In genomic region chr6:15129872-15130271, GRCh38 we compare ENCODE assay signal across 15 cellular contexts.
DNase-seq lines count a peak whose midpoint lies in the region; TF ChIP-seq lines count a peak whose summit lies in the region.
"Had no signal": no experiment of that assay in that cellular context is flagged by ENCODE, and none has a peak within 500 bp of the region (broad histone marks: within the 10 kb centered on the region; RNA-seq: fewer than 3 reads in every experiment).

No MANE protein-coding gene starts in this region.

- H3K4me1 ChIP-seq in right atrium auricular region (no peaks in the 10 kb centered on the region), ascending aorta (no peaks in the 10 kb centered on the region)

- DNase-seq in CD1c-positive myeloid dendritic cell (ENCODE audit: extremely low spot score) = peak; percentile 26
- peak; percentile 47 for DNase-seq in H7
- peak; percentile 17 for DNase-seq in activated naive CD8-positive, alpha-beta T cell treated with anti-CD3 and anti-CD28 coated beads for 36 hours
- no peak for DNase-seq in nephron progenitor cell
- no peak for DNase-seq in right atrium auricular region (ENCODE audit: low spot score)
- no peak for DNase-seq in GM20000 (ENCODE audit: low spot score)
- no peak for DNase-seq in ascending aorta (ENCODE audit: low spot score in 2 of 2)
- DNase-seq: activated CD4-positive, CD25-positive, alpha-beta regulatory T cell treated with anti-CD3 and anti-CD28 coated beads, Interleukin-2, amount 50 U/mL, for 72 hours; DMS79; immature natural killer cell; NCI-H187 treated with DMSO at 0.1 percent for 48 hours had no signal

- H3K27ac ChIP-seq in right atrium auricular region (no peak overlapping the region), ascending aorta (no peak overlapping the region)
- H3K27ac ChIP-seq: C4-2B, RWPE1 had no signal

- H3K4me3 ChIP-seq in H7 (ENCODE audit: insufficient read depth, low read depth, low read length) (no peak overlapping the region), right atrium auricular region (no peak overlapping the region), ascending aorta (no peak overlapping the region)
- H3K4me3 ChIP-seq: skin epidermis had no signal

- H3K9me3 ChIP-seq in right atrium auricular region (no peaks in the 10 kb centered on the region), ascending aorta (no peaks in the 10 kb centered on the region)

- no peak for TF ChIP-seq CTCF in nephron progenitor cell (IDR thresholded peaks at IDR 0.05)
- no peak for TF ChIP-seq CTCF in right atrium auricular region (IDR thresholded peaks at IDR 0.05)
- no peak for TF ChIP-seq CTCF in GM20000 (IDR thresholded peaks at IDR 0.05; ENCODE audit: extremely low read depth, missing control alignments)
- TF ChIP-seq CTCF in ascending aorta (IDR thresholded peaks at IDR 0.05) = no peak

- H3K4me3 Mint-ChIP-seq in activated naive CD8-positive, alpha-beta T cell treated with anti-CD3 and anti-CD28 coated beads for 36 hours = peak overlapping the region; percentile 50
- H3K4me3 Mint-ChIP-seq in nephron progenitor cell = no peak overlapping the region
- H3K4me3 Mint-ChIP-seq: activated naive CD4-positive, alpha-beta T cell treated with anti-CD3 and anti-CD28 coated beads, Interleukin-2, amount 50 U/mL, for 24 hours; immature natural killer cell had no signal

- H3K27me3 ChIP-seq in H7 (ENCODE audit: control insufficient read depth, insufficient read depth, low read length) (no peaks in the 10 kb centered on the region), right atrium auricular region (no peaks in the 10 kb centered on the region), ascending aorta (no peaks in the 10 kb centered on the region)

- H3K36me3 Mint-ChIP-seq in activated naive CD8-positive, alpha-beta T cell treated with anti-CD3 and anti-CD28 coated beads for 36 hours = no peaks in the 10 kb centered on the region
- no peaks in the 10 kb centered on the region for H3K36me3 Mint-ChIP-seq in nephron progenitor cell (ENCODE audit: low read depth)
- H3K36me3 Mint-ChIP-seq: activated naive CD4-positive, alpha-beta T cell treated with anti-CD3 and anti-CD28 coated beads, Interleukin-2, amount 50 U/mL, for 24 hours; immature natural killer cell had no signal

- H3K27ac Mint-ChIP-seq in activated naive CD8-positive, alpha-beta T cell treated with anti-CD3 and anti-CD28 coated beads for 36 hours = peak overlapping the region; percentile 66
- H3K27ac Mint-ChIP-seq in nephron progenitor cell = peak overlapping the region; percentile 36
- H3K27ac Mint-ChIP-seq: activated naive CD4-positive, alpha-beta T cell treated with anti-CD3 and anti-CD28 coated beads, Interleukin-2, amount 50 U/mL, for 24 hours; immature natural killer cell had no signal

- intact Hi-C loops in ascending aorta (cut with DNase I) = no loop called here

- peaks cover 35% of the 10 kb centered on the region for H3K4me1 Mint-ChIP-seq in activated naive CD8-positive, alpha-beta T cell treated with anti-CD3 and anti-CD28 coated beads for 36 hours
- H3K4me1 Mint-ChIP-seq in nephron progenitor cell = peaks cover 29% of the 10 kb centered on the region
- H3K4me1 Mint-ChIP-seq: immature natural killer cell had no signal

- H3K36me3 ChIP-seq in H7 (replicated peaks; ENCODE audit: control insufficient read depth, insufficient read depth, low read length) (no peaks in the 10 kb centered on the region), right atrium auricular region (no peaks in the 10 kb centered on the region), ascending aorta (no peaks in the 10 kb centered on the region)

- no peaks in the 10 kb centered on the region for H3K9me3 Mint-ChIP-seq in activated naive CD8-positive, alpha-beta T cell treated with anti-CD3 and anti-CD28 coated beads for 36 hours
- no peaks in the 10 kb centered on the region for H3K9me3 Mint-ChIP-seq in nephron progenitor cell
- H3K9me3 Mint-ChIP-seq: activated naive CD4-positive, alpha-beta T cell treated with anti-CD3 and anti-CD28 coated beads, Interleukin-2, amount 50 U/mL, for 24 hours; immature natural killer cell had no signal

- no peaks in the 10 kb centered on the region for H3K27me3 Mint-ChIP-seq in activated naive CD8-positive, alpha-beta T cell treated with anti-CD3 and anti-CD28 coated beads for 36 hours
- peaks cover 6% of the 10 kb centered on the region for H3K27me3 Mint-ChIP-seq in nephron progenitor cell (ENCODE audit: low read depth, poor library complexity)
- H3K27me3 Mint-ChIP-seq: activated naive CD4-positive, alpha-beta T cell treated with anti-CD3 and anti-CD28 coated beads, Interleukin-2, amount 50 U/mL, for 24 hours had no signal

Comparison
In these comparisons a context has a peak if more than half of its experiments do, and no peak if none do; other contexts are left out.
1. DNase-seq: peak in CD1c-positive myeloid dendritic cell (single experiment), H7 (single experiment) and activated naive CD8-positive, alpha-beta T cell treated with anti-CD3 and anti-CD28 coated beads for 36 hours (single experiment); none in nephron progenitor cell (single experiment), right atrium auricular region (single experiment), GM20000 (single experiment) and ascending aorta (0 of 2).